8 cellular contexts compared by ENCODE assay signal in the genomic region with DNA sequence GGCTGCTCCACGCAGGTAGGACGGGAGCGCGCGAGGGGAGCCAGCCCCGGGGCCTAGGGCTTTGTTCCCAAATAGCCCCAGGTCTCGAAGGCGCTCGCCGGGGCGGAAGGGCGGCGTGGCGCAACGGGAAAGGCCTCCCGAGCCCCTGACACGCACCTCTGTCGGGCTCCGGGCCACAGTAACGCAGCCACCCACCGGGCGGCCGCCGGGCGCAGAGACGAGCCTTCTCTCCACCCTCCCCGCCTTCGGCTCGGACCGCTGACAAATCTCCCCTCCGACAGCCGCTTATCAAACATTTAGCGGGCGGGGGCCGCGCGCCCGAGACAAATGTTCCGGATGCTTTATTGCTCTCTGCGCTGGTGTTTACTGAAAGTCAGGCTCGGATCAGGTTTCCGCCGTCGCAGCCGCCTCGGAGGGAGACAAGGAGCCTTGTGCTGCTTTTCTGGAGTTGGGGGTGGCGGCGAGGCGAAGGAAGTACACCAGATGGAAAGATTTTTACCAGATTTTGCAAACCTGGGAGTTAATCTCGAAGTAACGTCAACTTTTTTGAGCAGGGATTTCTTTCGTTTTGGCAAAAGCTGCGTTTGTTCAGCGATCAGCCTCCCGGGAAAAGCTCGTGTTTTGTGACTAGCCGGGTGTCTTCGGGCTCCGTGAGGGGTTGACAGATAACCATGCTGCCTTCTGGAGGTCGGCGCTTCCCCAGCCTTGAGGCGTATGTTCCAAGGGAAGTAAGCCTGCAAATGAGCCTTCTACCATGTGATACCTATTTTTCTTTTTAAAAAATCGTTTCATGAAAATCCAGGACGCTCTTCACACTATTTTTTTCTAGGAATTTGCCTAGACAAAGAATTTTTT. TPM values are rescaled to one million over a fixed set of nuclear protein-coding genes. Genes with fewer than 3 reads are reported as not detected.
A peak's percentile ranks its signal among the peaks of the same experiment; 100 is the strongest.
DNase-seq lines count a peak whose midpoint lies in the region; ATAC-seq and TF ChIP-seq lines count a peak whose summit lies in the region.

No MANE protein-coding gene starts in this region.

- H3K9me3 Mint-ChIP-seq in activated naive CD4-positive, alpha-beta T cell treated with anti-CD3 and anti-CD28 coated beads, Interleukin-2, amount 10 ng/mL, durations not matched to agents 7 days and 5 days: no peaks in the 10 kb centered on the region
- H3K9me3 Mint-ChIP-seq in glutamatergic neuron (ENCODE audit: unreplicated experiment): peaks cover 27% of the 10 kb centered on the region

- H3K4me1 Mint-ChIP-seq in activated naive CD4-positive, alpha-beta T cell treated with anti-CD3 and anti-CD28 coated beads, Interleukin-2, amount 10 ng/mL, durations not matched to agents 7 days and 5 days: peaks cover 58% of the 10 kb centered on the region
- H3K4me1 Mint-ChIP-seq in glutamatergic neuron (ENCODE audit: low read depth, unreplicated experiment): peaks cover 29% of the 10 kb centered on the region

- CTCF ChIA-PET in activated naive CD4-positive, alpha-beta T cell treated with anti-CD3 and anti-CD28 coated beads, Interleukin-2, amount 10 ng/mL, durations not matched to agents 7 days and 5 days (lab: Charles Lee): no interaction called here

- H3K4me3 Mint-ChIP-seq in activated naive CD4-positive, alpha-beta T cell treated with anti-CD3 and anti-CD28 coated beads, Interleukin-2, amount 10 ng/mL, durations not matched to agents 7 days and 5 days: peak overlapping the region; percentile 97
- H3K4me3 Mint-ChIP-seq in glutamatergic neuron (ENCODE audit: unreplicated experiment): peak overlapping the region; percentile 99

- H3K36me3 Mint-ChIP-seq in activated naive CD4-positive, alpha-beta T cell treated with anti-CD3 and anti-CD28 coated beads, Interleukin-2, amount 10 ng/mL, durations not matched to agents 7 days and 5 days: peaks cover 2% of the 10 kb centered on the region
- no peaks in the 10 kb centered on the region for H3K36me3 Mint-ChIP-seq in glutamatergic neuron (ENCODE audit: unreplicated experiment)

- H3K27ac Mint-ChIP-seq in activated naive CD4-positive, alpha-beta T cell treated with anti-CD3 and anti-CD28 coated beads, Interleukin-2, amount 10 ng/mL, durations not matched to agents 7 days and 5 days: peak overlapping the region; percentile 90
- peak overlapping the region; percentile 99 for H3K27ac Mint-ChIP-seq in glutamatergic neuron (ENCODE audit: unreplicated experiment)

- ATAC-seq in GM19397 (IDR thresholded peaks at IDR 0.05; ENCODE audit: unreplicated experiment) (peak; percentile 25), HG03442 (IDR thresholded peaks at IDR 0.05; ENCODE audit: unreplicated experiment) (peak; percentile 26), omental fat pad (ENCODE audit: low FRiP score) (peak; percentile 53)

- peak; percentile 25 for DNase-seq in COLO829 (ENCODE audit: low spot score)
- DNase-seq in RKO (ENCODE audit: low spot score): peak; percentile 57
- DNase-seq in activated naive CD4-positive, alpha-beta T cell treated with anti-CD3 and anti-CD28 coated beads, Interleukin-2, amount 10 ng/mL, durations not matched to agents 7 days and 5 days: peak; percentile 68
- DNase-seq in glutamatergic neuron: peak; percentile 66
- peak; percentile 34 for DNase-seq in omental fat pad (ENCODE audit: low spot score)
- no peak for DNase-seq in HPDE6-E6E7 (ENCODE audit: extremely low spot score)

- peaks cover 55% of the 10 kb centered on the region for H3K27me3 Mint-ChIP-seq in activated naive CD4-positive, alpha-beta T cell treated with anti-CD3 and anti-CD28 coated beads, Interleukin-2, amount 10 ng/mL, durations not matched to agents 7 days and 5 days
- H3K27me3 Mint-ChIP-seq in glutamatergic neuron (ENCODE audit: unreplicated experiment): peaks cover 24% of the 10 kb centered on the region

- peak; percentile 8 for TF ChIP-seq CTCF in glutamatergic neuron (IDR thresholded peaks at IDR 0.05; ENCODE audit: partially characterized antibody, unreplicated experiment)
- no peak for TF ChIP-seq CTCF in omental fat pad (IDR thresholded peaks at IDR 0.05)

RNA-seq across cellular contexts. Expression of a gene that starts 1.0 kb away (rescaled TPM):
- total RNA-seq in glutamatergic neuron (ENCODE audit: unreplicated experiment) (95.9 TPM), omental fat pad (10 to 100 TPM; 15.0 to 28.5 (median 21.3) TPM)
